15 cellular contexts compared by ENCODE assay signal in genomic region chr10:22544325-22545068, GRCh38.
DNase-seq lines count a peak whose midpoint lies in the region; ATAC-seq lines count a peak whose summit lies in the region.
"Had no signal": no experiment of that assay in that cellular context is flagged by ENCODE, and none has a peak within 500 bp of the region (broad histone marks: within the 10 kb centered on the region; RNA-seq: fewer than 3 reads in every experiment).

No MANE protein-coding gene starts in this region.

- H3K27ac ChIP-seq in thymus (ENCODE audit: low read depth), result peak overlapping the region; percentile 1
- H3K27ac ChIP-seq: brain microvascular endothelial cell, tibial artery had no signal

- H3K4me3 Mint-ChIP-seq in effector memory CD8-positive, alpha-beta T cell, result peak overlapping the region in 1 of 2 donors; percentile 16
- H3K4me3 Mint-ChIP-seq: T-helper 1 cell treated with Interleukin-12 subunit alpha and Interleukin-12 subunit beta and Interleukin-4 antibody, amounts not matched to agents 30 μg/mL and 1 μg/mL, for 36 hours had no signal

- H3K27me3 ChIP-seq in thymus (ENCODE audit: control insufficient read depth, insufficient read depth), result no peaks in the 10 kb centered on the region
- H3K27me3 ChIP-seq: brain microvascular endothelial cell, tibial artery had no signal

- intact Hi-C loops in Right ventricle myocardium superior (cut with DNase I), result no loop called here
- intact Hi-C loops in cardiac septum (cut with DNase I), result no loop called here

- DNase-seq in Right ventricle myocardium superior (no peak), cardiac septum (ENCODE audit: low spot score) (no peak), NCI-H2029 (lab: John Stamatoyannopoulos, UW) (peak; percentile 60), COR-L47 (lab: John Stamatoyannopoulos, UW) (no peak), AG08395 (ENCODE audit: low spot score) (no peak), SKM-1 treated with dmso at 0.1 percent for 144 hours (lab: John Stamatoyannopoulos, UW; ENCODE audit: unreplicated experiment) (no peak)
- no peak for DNase-seq in effector memory CD8-positive, alpha-beta T cell
- DNase-seq: AML-193; brain microvascular endothelial cell; effector memory CD4-positive, alpha-beta T cell; EL; NCI-H524; tibial artery had no signal

- no peaks in the 10 kb centered on the region for H3K9me3 ChIP-seq in thymus (ENCODE audit: control insufficient read depth)
- H3K9me3 ChIP-seq: tibial artery had no signal

- ATAC-seq in Right ventricle myocardium superior (ENCODE audit: poor library complexity), result peak; percentile 17
- ATAC-seq in effector memory CD8-positive, alpha-beta T cell (replicated peaks), result peak; percentile 51

- 83% methylated on average over 12 of the region's 12 CpGs for WGBS in thymus

- no peaks in the 10 kb centered on the region for H3K9me3 Mint-ChIP-seq in effector memory CD8-positive, alpha-beta T cell
- H3K9me3 Mint-ChIP-seq: T-helper 1 cell treated with Interleukin-12 subunit alpha and Interleukin-12 subunit beta and Interleukin-4 antibody, amounts not matched to agents 30 μg/mL and 1 μg/mL, for 36 hours had no signal

- no peak overlapping the region for H3K4me3 ChIP-seq in thymus (ENCODE audit: low read length)
- H3K4me3 ChIP-seq: tibial artery had no signal

- H3K36me3 ChIP-seq in thymus (ENCODE audit: control insufficient read depth, insufficient read depth), result peaks cover 47% of the 10 kb centered on the region

- peaks cover 9 to 30% of the 10 kb centered on the region in 2 donors for H3K4me1 Mint-ChIP-seq in effector memory CD8-positive, alpha-beta T cell (ENCODE audit: low read depth in 2 of 2)

- peak overlapping the region; percentile 89 to 90 for H3K27ac Mint-ChIP-seq in effector memory CD8-positive, alpha-beta T cell
- H3K27ac Mint-ChIP-seq: T-helper 1 cell treated with Interleukin-12 subunit alpha and Interleukin-12 subunit beta and Interleukin-4 antibody, amounts not matched to agents 30 μg/mL and 1 μg/mL, for 36 hours had no signal

- H3K27me3 Mint-ChIP-seq in effector memory CD8-positive, alpha-beta T cell, result no peaks in the 10 kb centered on the region

- peaks cover 7% of the 10 kb centered on the region for H3K4me1 ChIP-seq in thymus (ENCODE audit: control insufficient read depth, insufficient read depth, low read length)
- H3K4me1 ChIP-seq: tibial artery had no signal

- H3K36me3 Mint-ChIP-seq in effector memory CD8-positive, alpha-beta T cell (ENCODE audit: insufficient read depth), result peaks cover 86% of the 10 kb centered on the region
